10 cellular contexts compared by ENCODE assay signal in the genomic region with DNA sequence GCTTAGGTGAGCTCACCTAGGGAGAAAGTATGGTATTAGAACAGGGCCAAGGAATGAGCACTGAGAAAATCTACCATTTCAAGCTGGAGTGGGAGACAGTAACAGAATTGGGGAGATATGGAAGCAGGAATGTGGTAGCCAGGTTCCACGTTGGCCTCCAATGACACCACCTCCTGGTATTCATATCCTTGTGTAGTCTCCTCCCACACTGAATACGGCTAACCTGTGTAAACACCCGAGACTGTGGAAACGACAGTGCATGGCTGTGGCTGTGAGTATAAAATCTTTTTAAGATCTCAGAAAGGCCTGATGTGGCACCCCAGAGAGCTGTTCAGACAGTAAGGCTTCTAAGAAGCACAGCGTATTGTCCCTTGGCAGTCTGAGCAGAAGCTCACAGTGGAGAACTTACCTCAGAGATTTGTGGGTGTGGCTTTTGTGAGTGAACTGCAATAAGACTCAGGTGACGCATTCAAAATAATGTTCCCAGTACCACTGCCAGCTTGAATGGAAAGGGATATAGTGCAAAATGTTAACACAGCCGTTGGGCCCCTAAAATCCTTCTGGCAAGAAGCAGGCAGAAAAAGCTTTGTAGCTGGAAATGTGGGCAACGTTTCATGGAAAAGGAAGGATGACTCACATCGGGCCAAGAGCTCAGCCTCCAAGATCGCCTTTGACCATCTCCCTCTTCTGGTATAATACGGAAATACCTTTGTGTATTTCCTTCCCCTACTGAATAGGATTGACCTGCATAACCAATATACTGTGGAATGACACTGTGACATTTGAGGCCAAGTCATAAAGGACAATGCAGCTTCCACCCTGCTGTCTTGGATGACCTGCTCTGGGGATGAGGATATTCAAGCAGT. TPM values are rescaled to one million over a fixed set of nuclear protein-coding genes. Genes with fewer than 3 reads are reported as not detected.
DNase-seq lines count a peak whose midpoint lies in the region; ATAC-seq and TF ChIP-seq lines count a peak whose summit lies in the region.
"Had no signal": no experiment of that assay in that cellular context is flagged by ENCODE, and none has a peak within 500 bp of the region (broad histone marks: within the 10 kb centered on the region; RNA-seq: fewer than 3 reads in every experiment).

No MANE protein-coding gene starts in this region.

- POLR2A ChIA-PET in OCI-LY7 (lab: Charles Lee): no interaction called here

- H3K4me1 ChIP-seq in OCI-LY7 (ENCODE audit: insufficient read depth, low read length, poor library complexity, severe bottlenecking) (no peaks in the 10 kb centered on the region), sigmoid colon (peaks cover 0 to 34% (median 31%) of the 10 kb centered on the region in 4 donors)

- TF ChIP-seq POLR2A in sigmoid colon (IDR thresholded peaks at IDR 0.05): no peak

- no TSS peak for BruUV-seq in OCI-LY7 (replicated peaks; lab: Mats Ljungman, UMichigan)

- H3K36me3 ChIP-seq in OCI-LY7 (ENCODE audit: insufficient read depth, low read length) (no peaks in the 10 kb centered on the region), sigmoid colon (peaks cover 0 to 9% (median 0%) of the 10 kb centered on the region in 4 donors)
- H3K36me3 ChIP-seq: ovary had no signal

- no peak for TF ChIP-seq EP300 in sigmoid colon (IDR thresholded peaks at IDR 0.05)

- H3K79me2 ChIP-seq in OCI-LY7 (ENCODE audit: insufficient read depth, low read depth, low read length): no peaks in the 10 kb centered on the region

- intact Hi-C loops in OCI-LY7 (cut with micrococcal nuclease; ENCODE audit: unreplicated experiment) (no loop called here), sigmoid colon (cut with DNase I) (loop anchor here (5.0 kb wide), 1 partner anchor 105 kb away; no protein-coding TSS in a partner anchor)

- CTCF ChIA-PET in OCI-LY7 (lab: Charles Lee; ENCODE audit: unreplicated experiment): no interaction called here

- no peak overlapping the region for H2AFZ ChIP-seq in OCI-LY7 (ENCODE audit: low read length)

- H3K4me2 ChIP-seq in OCI-LY7 (ENCODE audit: low read length): no peak overlapping the region

- H3K4me3 ChIP-seq in OCI-LY7 (ENCODE audit: low read depth, low read length, poor library complexity, severe bottlenecking): no peak overlapping the region
- H3K4me3 ChIP-seq in sigmoid colon: no peak overlapping the region
- H3K4me3 ChIP-seq: ovary had no signal

- H3K9me3 ChIP-seq in OCI-LY7 (ENCODE audit: low read length) (no peaks in the 10 kb centered on the region), sigmoid colon (no peaks in the 10 kb centered on the region)
- H3K9me3 ChIP-seq: ovary had no signal

- 73 to 81% methylated on average over 11 of the region's 11 CpGs for WGBS in sigmoid colon, 2 donors

- TF ChIP-seq CTCF in OCI-LY7 (conservative IDR thresholded peaks at IDR 0.05; ENCODE audit: low read length) (peak; percentile 38), sigmoid colon (IDR thresholded peaks at IDR 0.05) (peak in 2 of 4 experiments; percentile 32 to 42)

- no peaks in the 10 kb centered on the region for H3K27me3 ChIP-seq in sigmoid colon
- H3K27me3 ChIP-seq: ovary had no signal

- peak; percentile 35 for DNase-seq in GM04504 (ENCODE audit: low read depth)
- peak; percentile 18 for DNase-seq in OCI-LY7 (ENCODE audit: low spot score)
- DNase-seq in fibroblast of gingiva (ENCODE audit: low read depth): peak; percentile 66
- no peak for DNase-seq in sigmoid colon
- DNase-seq in stimulated activated CD4-positive, alpha-beta T cell treated with anti-CD3 and anti-CD28 coated beads, Interleukin-4, amount 100 ng/mL, for 24 hours: no peak
- no peak for DNase-seq in NCI-H1105 (lab: John Stamatoyannopoulos, UW)
- DNase-seq in activated CD4-positive, alpha-beta T cell treated with anti-CD3 and anti-CD28 coated beads for 4 hours: no peak
- DNase-seq: anterior cingulate cortex, ovary had no signal

- H3K27ac ChIP-seq in OCI-LY7 (ENCODE audit: low read depth, low read length, poor library complexity, severe bottlenecking) (no peak overlapping the region), sigmoid colon (peak overlapping the region; percentile 39 to 81 (median 75))
- H3K27ac ChIP-seq: ovary had no signal

- H3K9me2 ChIP-seq in OCI-LY7 (ENCODE audit: insufficient read depth, low read length): no peaks in the 10 kb centered on the region

- ATAC-seq in GM21367 (IDR thresholded peaks at IDR 0.05; ENCODE audit: unreplicated experiment): no peak

- H4K20me1 ChIP-seq in OCI-LY7 (ENCODE audit: insufficient read depth, low read length): no peaks in the 10 kb centered on the region

RNA-seq across cellular contexts. Expression of gene SDR42E1, which starts 14.4 kb away (rescaled TPM):
- under 0.01 TPM in 1 of 2 replicates, not detected in the other for total RNA-seq in OCI-LY7 (2014; rRNA removed; shearing (Covaris generic))
- total RNA-seq in OCI-LY7 (2022): 0.53 and 0.65 TPM in 2 replicates
- total RNA-seq in sigmoid colon: 1 to 10 TPM in 2 of 4 donors, under 1 TPM in 2; 0.49 to 2.2 (median 1.2) TPM
- 1 to 10 TPM in 2 of 3 donors, under 1 TPM in 1; 0.60 to 3.2 (median 1.7) TPM for polyA plus RNA-seq in sigmoid colon

RNA-seq across cellular contexts. Expression of gene HSD17B2, which starts 38.2 kb away (rescaled TPM):
- not detected in 2 replicates for total RNA-seq in OCI-LY7 (2014; rRNA removed; shearing (Covaris generic))
- total RNA-seq in OCI-LY7 (2022): not detected in 2 replicates
- not detected for total RNA-seq in sigmoid colon
- polyA plus RNA-seq in sigmoid colon: 10 to 100 TPM; 27.3 to 46.0 (median 32.4) TPM

Comparison
In these comparisons a context has a peak if more than half of its experiments do, and no peak if none do; other contexts are left out.
1. DNase-seq: peak in GM04504 (single experiment), OCI-LY7 (single experiment) and fibroblast of gingiva (single experiment); none in sigmoid colon (single experiment), stimulated activated CD4-positive, alpha-beta T cell treated with anti-CD3 and anti-CD28 coated beads, Interleukin-4, amount 100 ng/mL, for 24 hours (single experiment), NCI-H1105 (single experiment) and activated CD4-positive, alpha-beta T cell treated with anti-CD3 and anti-CD28 coated beads for 4 hours (0 of 2).